ENCODE assay signal across 8 cellular contexts in the genomic region with DNA sequence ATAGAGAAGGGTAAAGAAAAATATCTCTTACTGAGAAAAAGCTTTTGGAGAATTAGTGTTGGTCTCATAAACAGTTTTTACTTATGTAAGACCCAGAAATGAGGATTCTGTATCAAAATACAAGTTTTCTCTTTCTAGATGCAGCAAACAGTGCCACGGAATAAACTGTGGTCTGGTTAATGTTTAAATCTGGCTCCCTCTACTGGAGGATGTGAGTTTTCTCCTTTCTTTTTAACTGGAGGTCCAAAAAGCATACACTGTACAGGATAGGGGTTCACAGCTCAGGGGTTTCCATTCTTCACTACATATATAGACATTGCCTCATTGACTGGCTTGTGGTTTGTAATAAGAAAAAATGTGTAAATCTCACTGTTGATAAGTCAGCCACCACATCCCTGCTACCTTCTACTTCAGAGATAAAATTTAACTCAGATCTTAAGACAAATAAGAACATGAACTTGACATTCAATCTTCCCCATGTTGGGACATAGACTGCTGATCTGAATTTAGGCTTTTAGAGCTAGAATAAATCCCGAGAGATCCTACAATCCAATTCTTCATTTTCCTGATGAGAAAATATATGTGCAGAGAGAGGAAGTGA.
A peak's percentile ranks its signal among the peaks of the same experiment; 100 is the strongest.
DNase-seq lines count a peak whose midpoint lies in the region; ATAC-seq, FAIRE-seq and TF ChIP-seq lines count a peak whose summit lies in the region.

No MANE protein-coding gene starts in this region.

- POLR2A ChIA-PET in T-cell (lab: Charles Lee): no interaction called here

- H3K4me1 Mint-ChIP-seq in T-cell: no peaks in the 10 kb centered on the region
- H3K4me1 Mint-ChIP-seq in osteocyte (ENCODE audit: unreplicated experiment): no peaks in the 10 kb centered on the region

- H3K27me3 Mint-ChIP-seq in T-cell: peaks cover 11 to 21% of the 10 kb centered on the region in 2 donors
- peaks cover 27% of the 10 kb centered on the region for H3K27me3 Mint-ChIP-seq in osteocyte (ENCODE audit: unreplicated experiment)

- peak; percentile 81 for TF ChIP-seq CTCF in osteocyte (IDR thresholded peaks at IDR 0.05)

- H3K9me3 Mint-ChIP-seq in T-cell (no peaks in the 10 kb centered on the region), osteocyte (ENCODE audit: unreplicated experiment) (no peaks in the 10 kb centered on the region)

- H3K4me3 Mint-ChIP-seq in T-cell (no peak overlapping the region), osteocyte (ENCODE audit: unreplicated experiment) (no peak overlapping the region)

- no peak for TF ChIP-seq POLR2A in GM12891 (IDR thresholded peaks at IDR 0.05; ENCODE audit: low read depth, low read length)

- CTCF ChIA-PET in T-cell (lab: Charles Lee): interaction anchor here (0.7 to 1.6 kb wide), 8 partner anchors 9 to 498 kb away, joined by 3 to 7 read pairs (median 3); no protein-coding TSS in a partner anchor

- peak; percentile 63 for DNase-seq in AG08395 (ENCODE audit: low spot score)
- peak; percentile 28 for DNase-seq in GM12891 (ENCODE audit: insufficient read length, low spot score)
- peak; percentile 54 to 85 (median 64) for DNase-seq in NCI-H1417 (lab: John Stamatoyannopoulos, UW)
- no peak for DNase-seq in T-cell
- peak; percentile 53 for DNase-seq in fibroblast of the conjunctiva (ENCODE audit: low read depth)
- DNase-seq in osteocyte (ENCODE audit: extremely low spot score, unreplicated experiment): no peak
- DNase-seq in occipital lobe (lab: John Stamatoyannopoulos, UW): no peak

- H3K36me3 Mint-ChIP-seq in T-cell (no peaks in the 10 kb centered on the region), osteocyte (ENCODE audit: unreplicated experiment) (no peaks in the 10 kb centered on the region)

- peak; percentile 82 for FAIRE-seq in GM12891 (lab: Jason Lieb, UNC)

- ATAC-seq in HG02623 (IDR thresholded peaks at IDR 0.05; ENCODE audit: unreplicated experiment) (peak; percentile 86), T-cell (replicated peaks in 1 of 4) (peak in 3 of 4 experiments; percentile 56 to 70 (median 65))

- H3K27ac Mint-ChIP-seq in T-cell (no peak overlapping the region), osteocyte (ENCODE audit: unreplicated experiment) (no peak overlapping the region)

TF ChIP-seq in GM12891, 5 proteins besides CTCF, POLR2A, EP300 and RAD21:
- TF ChIP-seq POU2F2 (IDR thresholded peaks at IDR 0.05; ENCODE audit: low read depth, low read length): no peak
- no peak for TF ChIP-seq PAX5 (IDR thresholded peaks at IDR 0.05; ENCODE audit: insufficient read depth, low read length, severe bottlenecking)
- TF ChIP-seq SPI1 (IDR thresholded peaks at IDR 0.05; ENCODE audit: low read depth, low read length): no peak
- TF ChIP-seq POLR2AphosphoS5 (IDR thresholded peaks at IDR 0.05; ENCODE audit: low read depth, low read length): no peak
- TF ChIP-seq TAF1 (IDR thresholded peaks at IDR 0.05; ENCODE audit: low read depth, low read length): no peak

Comparison
In these comparisons a context has a peak if more than half of its experiments do, and no peak if none do; other contexts are left out.
1. DNase-seq: peak in AG08395 (single experiment), GM12891 (single experiment), NCI-H1417 (3 of 3) and fibroblast of the conjunctiva (single experiment); none in T-cell (0 of 34), osteocyte (single experiment) and occipital lobe (single experiment).